Comparison of ENCODE assay signal across 8 cellular contexts in genomic region chr11:33256031-33256807, GRCh38. TPM values are rescaled to one million over a fixed set of nuclear protein-coding genes. Genes with fewer than 3 reads are reported as not detected.
DNase-seq lines count a peak whose midpoint lies in the region; ATAC-seq and TF ChIP-seq lines count a peak whose summit lies in the region.

No MANE protein-coding gene starts in this region.

- POLR2A ChIA-PET in CD4-positive, alpha-beta memory T cell (lab: Charles Lee; ENCODE audit: partially characterized antibody), result interaction anchor here (1.5 kb wide), 1 partner anchor 95 kb away, joined by 10 read pairs; the partner anchor contains the start of gene CSTF3
- POLR2A ChIA-PET in MCF 10A (lab: Yijun Ruan, JAX), result interaction anchor here (0.8 to 9.6 kb wide), 8 partner anchors 10 to 93 kb away, joined by 3 to 123 read pairs (median 4); partner anchors contain the start of gene CSTF3

- peaks cover 0 to 17% of the 10 kb centered on the region in 2 donors for H3K36me3 Mint-ChIP-seq in CD4-positive, alpha-beta memory T cell
- H3K36me3 Mint-ChIP-seq in MCF 10A (ENCODE audit: insufficient read depth, unreplicated experiment) (peaks cover 6% of the 10 kb centered on the region), mesothelial cell of epicardium (no peaks in the 10 kb centered on the region)

- H3K9me3 ChIP-seq in CD4-positive, alpha-beta memory T cell (ENCODE audit: control insufficient read depth in 1 of 2, low read length in 2 of 2), result no peaks in the 10 kb centered on the region
- no peaks in the 10 kb centered on the region for H3K9me3 ChIP-seq in MG63

- no peak for ATAC-seq in GM21381 (IDR thresholded peaks at IDR 0.05; ENCODE audit: unreplicated experiment)

- peaks cover 26% of the 10 kb centered on the region for H3K4me1 ChIP-seq in CD4-positive, alpha-beta memory T cell (ENCODE audit: insufficient read depth, low read length)

- intact Hi-C loops in CD4-positive, alpha-beta memory T cell (cut with micrococcal nuclease), result loop anchor here (2.0 to 10.0 kb wide), 4 partner anchors 479 to 1103 kb away; partner anchors contain the start of genes ABTB2, CD59 and FBXO3
- intact Hi-C loops in MCF 10A (cut with micrococcal nuclease), result loop anchor here (5.0 kb wide), 1 partner anchor 436 kb away; no protein-coding TSS in a partner anchor

- TSS peak; percentile 78 for BruUV-seq in MCF 10A (replicated peaks; lab: Mats Ljungman, UMichigan)

- H3K4me3 Mint-ChIP-seq in CD4-positive, alpha-beta memory T cell, result peak overlapping the region; percentile 88 to 98 (median 94)
- H3K4me3 Mint-ChIP-seq in MCF 10A (ENCODE audit: unreplicated experiment), result peak overlapping the region; percentile 90
- peak overlapping the region; percentile 92 for H3K4me3 Mint-ChIP-seq in mesothelial cell of epicardium

- H3K36me3 ChIP-seq in CD4-positive, alpha-beta memory T cell (ENCODE audit: insufficient read depth, low read length), result no peaks in the 10 kb centered on the region
- H3K36me3 ChIP-seq in MG63, result 0 out of 2 replicates have a peak, but pooled peaks cover 4% of the 10 kb centered on the region

- H3K4me3 ChIP-seq in CD4-positive, alpha-beta memory T cell (ENCODE audit: low read length in 2 of 2), result peak overlapping the region; percentile 48 to 85
- H3K4me3 ChIP-seq in MG63, result peak overlapping the region; percentile 84

- peaks cover 0 to 5% (median 0%) of the 10 kb centered on the region in 8 donors for H3K9me3 Mint-ChIP-seq in CD4-positive, alpha-beta memory T cell
- no peaks in the 10 kb centered on the region for H3K9me3 Mint-ChIP-seq in MCF 10A (ENCODE audit: unreplicated experiment)
- no peaks in the 10 kb centered on the region for H3K9me3 Mint-ChIP-seq in mesothelial cell of epicardium

- no peaks in the 10 kb centered on the region for H3K27me3 ChIP-seq in CD4-positive, alpha-beta memory T cell (ENCODE audit: insufficient read depth, low read length)
- no peaks in the 10 kb centered on the region for H3K27me3 ChIP-seq in MG63

- no peak for DNase-seq in CD4-positive, alpha-beta memory T cell
- DNase-seq in MG63, result peak; percentile 19
- DNase-seq in MCF 10A (ENCODE audit: unreplicated experiment), result peak; percentile 51
- DNase-seq in mesothelial cell of epicardium (ENCODE audit: low spot score in 2 of 2, unreplicated experiment in 2 of 2), result no peak
- DNase-seq in NCI-H2107 treated with DMSO at 0.1 percent for 48 hours (lab: John Stamatoyannopoulos, UW; ENCODE audit: unreplicated experiment), result no peak
- no peak for DNase-seq in EL
- no peak for DNase-seq in kidney tubule cell (ENCODE audit: low spot score)

- peaks cover 14 to 33% (median 23%) of the 10 kb centered on the region in 4 donors for H3K4me1 Mint-ChIP-seq in CD4-positive, alpha-beta memory T cell
- H3K4me1 Mint-ChIP-seq in MCF 10A (ENCODE audit: insufficient read depth, unreplicated experiment) (peaks cover 18% of the 10 kb centered on the region), mesothelial cell of epicardium (peaks cover 24% of the 10 kb centered on the region)

- H3K27ac ChIP-seq in CD4-positive, alpha-beta memory T cell (ENCODE audit: low read depth, low read length), result peak overlapping the region; percentile 96

- TF ChIP-seq CTCF in MCF 10A (IDR thresholded peaks at IDR 0.05; ENCODE audit: unreplicated experiment) (no peak), mesothelial cell of epicardium (IDR thresholded peaks at IDR 0.05; ENCODE audit: unreplicated experiment) (no peak)

- peak overlapping the region; percentile 94 to 98 (median 97) for H3K27ac Mint-ChIP-seq in CD4-positive, alpha-beta memory T cell
- H3K27ac Mint-ChIP-seq in MCF 10A (ENCODE audit: low read depth, unreplicated experiment), result peak overlapping the region; percentile 95
- H3K27ac Mint-ChIP-seq in mesothelial cell of epicardium, result peak overlapping the region; percentile 98

- H3K27me3 Mint-ChIP-seq in CD4-positive, alpha-beta memory T cell, result no peaks in the 10 kb centered on the region
- H3K27me3 Mint-ChIP-seq in MCF 10A (ENCODE audit: insufficient read depth, unreplicated experiment), result no peaks in the 10 kb centered on the region
- H3K27me3 Mint-ChIP-seq in mesothelial cell of epicardium (ENCODE audit: low read depth), result no peaks in the 10 kb centered on the region

- CTCF ChIA-PET in CD4-positive, alpha-beta memory T cell (lab: Charles Lee; ENCODE audit: partially characterized antibody), result interaction anchor here (0.8 to 1.2 kb wide), 2 partner anchors 73 to 95 kb away, joined by 3 read pairs; partner anchors contain the start of gene CSTF3
- CTCF ChIA-PET in MCF 10A (lab: Yijun Ruan, JAX), result interaction anchor here (0.6 to 3.5 kb wide), 7 partner anchors 16 to 1885 kb away, joined by 3 to 20 read pairs (median 3); partner anchors contain the start of gene CSTF3

RNA-seq across cellular contexts. Expression of gene HIPK3, which starts 1.0 kb away (rescaled TPM):
- total RNA-seq in CD4-positive, alpha-beta memory T cell, result 10 to 100 TPM; 86.2 to 92.0 TPM
- polyA plus RNA-seq in CD4-positive, alpha-beta memory T cell, result 10 to 100 TPM; 31.1 to 33.3 TPM
- total RNA-seq in MG63 (2014; rRNA removed; shearing (Covaris generic); ENCODE audit: low replicate concordance), result 36.4 and 47.7 TPM in 2 replicates
- total RNA-seq in MCF 10A (2022) (51.4 and 53.7 TPM in 2 replicates), mesothelial cell of epicardium (73.3 to 76.4 TPM (median 74.4 TPM) in 3 replicates)

Comparison
In these comparisons a context has a peak if more than half of its experiments do, and no peak if none do; other contexts are left out.
1. DNase-seq: peak in MG63 (single experiment) and MCF 10A (single experiment); none in CD4-positive, alpha-beta memory T cell (0 of 5), mesothelial cell of epicardium (0 of 2), NCI-H2107 treated with DMSO at 0.1 percent for 48 hours (single experiment), EL (single experiment) and kidney tubule cell (single experiment).
2. Peak in every context shown above with its lines, with median percentiles within 50 percentile points of each other: H3K27ac Mint-ChIP-seq and H3K4me3 Mint-ChIP-seq.